9 cellular contexts compared by ENCODE assay signal in the genomic region with DNA sequence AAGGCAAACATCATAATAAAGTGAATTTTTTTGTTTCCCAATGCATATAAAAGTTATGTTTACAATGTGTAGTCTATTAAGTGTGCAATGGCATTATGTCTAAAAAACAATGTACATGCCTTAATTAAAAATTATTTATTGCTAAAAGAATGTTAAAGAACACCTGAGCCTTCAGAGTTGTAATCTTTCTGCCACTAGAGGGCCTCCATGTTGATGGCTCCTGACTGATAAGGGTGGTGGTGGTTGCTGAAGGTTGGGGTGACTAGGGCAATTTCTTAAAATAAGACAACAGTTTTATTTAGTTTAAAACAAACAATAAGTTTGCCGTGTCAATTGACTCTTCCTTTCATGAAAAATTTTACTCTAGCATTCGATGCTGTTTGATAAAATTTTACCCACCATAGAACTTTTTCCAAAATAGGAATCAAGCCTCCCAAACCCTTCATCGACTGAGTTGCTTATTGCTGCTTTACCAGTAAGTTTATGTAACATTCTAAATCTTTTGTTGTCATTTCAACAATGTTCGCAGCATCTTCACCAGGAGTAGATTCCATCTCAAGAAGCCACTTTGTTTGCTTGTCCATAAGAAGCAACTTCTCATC. TPM values are rescaled to one million over a fixed set of nuclear protein-coding genes. Genes with fewer than 3 reads are reported as not detected.
DNase-seq lines count a peak whose midpoint lies in the region; ATAC-seq, FAIRE-seq and TF ChIP-seq lines count a peak whose summit lies in the region.
"Had no signal": no experiment of that assay in that cellular context is flagged by ENCODE, and none has a peak within 500 bp of the region (broad histone marks: within the 10 kb centered on the region; RNA-seq: fewer than 3 reads in every experiment).

No MANE protein-coding gene starts in this region.

- no peak overlapping the region for H3K4me3 ChIP-seq in CD8-positive, alpha-beta memory T cell (ENCODE audit: low read length)
- no peak overlapping the region for H3K4me3 ChIP-seq in H7 (ENCODE audit: insufficient read depth, low read depth, low read length)
- no peak overlapping the region for H3K4me3 ChIP-seq in kidney (ENCODE audit: low read length in 2 of 2)
- no peak overlapping the region for H3K4me3 ChIP-seq in sigmoid colon
- H3K4me3 ChIP-seq: SJCRH30 had no signal

- POLR2A ChIA-PET in CD8-positive, alpha-beta memory T cell (lab: Charles Lee), result no interaction called here

- H3K27me3 Mint-ChIP-seq in CD8-positive, alpha-beta memory T cell, result no peaks in the 10 kb centered on the region

- peak overlapping the region in 2 of 8 donors; percentile 17 to 24 for H3K27ac Mint-ChIP-seq in CD8-positive, alpha-beta memory T cell

- no peak for FAIRE-seq in kidney (lab: Jason Lieb, UNC)

- H3K4me1 Mint-ChIP-seq in CD8-positive, alpha-beta memory T cell, result peaks cover 56 to 79% (median 74%) of the 10 kb centered on the region in 3 donors

- no peaks in the 10 kb centered on the region for H3K9me3 Mint-ChIP-seq in CD8-positive, alpha-beta memory T cell

- H3K27me3 ChIP-seq in CD8-positive, alpha-beta memory T cell (ENCODE audit: insufficient read depth, low read length, poor library complexity, severe bottlenecking), result no peaks in the 10 kb centered on the region
- H3K27me3 ChIP-seq in H7 (ENCODE audit: control insufficient read depth, insufficient read depth, low read length) (no peaks in the 10 kb centered on the region), sigmoid colon (no peaks in the 10 kb centered on the region)
- H3K27me3 ChIP-seq: SJCRH30 had no signal

- no peak for TF ChIP-seq EP300 in sigmoid colon (IDR thresholded peaks at IDR 0.05)

- no peak overlapping the region for H3K4me3 Mint-ChIP-seq in CD8-positive, alpha-beta memory T cell

- peak in 3 of 5 donors; percentile 5 to 38 (median 23) for DNase-seq in CD8-positive, alpha-beta memory T cell
- DNase-seq in H7 (peak; percentile 51), kidney (no peak), NCI-H187 treated with DMSO at 0.1 percent for 48 hours (lab: John Stamatoyannopoulos, UW) (no peak), SKM-1 (lab: John Stamatoyannopoulos, UW; ENCODE audit: unreplicated experiment) (no peak), sigmoid colon (no peak)
- peak; percentile 15 to 27 for DNase-seq in activated CD4-positive, alpha-beta T cell treated with anti-CD3 and anti-CD28 coated beads, Interleukin-2, amount 50 U/mL, for 48 hours

- ATAC-seq in GM18868 (IDR thresholded peaks at IDR 0.05; ENCODE audit: unreplicated experiment), result no peak

- WGBS in sigmoid colon, 2 donors, result 67 to 74% methylated on average over 4 of the region's 4 CpGs

- TF ChIP-seq POLR2A in sigmoid colon (IDR thresholded peaks at IDR 0.05), result no peak

- no peak overlapping the region for H3K9ac ChIP-seq in kidney (ENCODE audit: low read length in 2 of 2)

- TF ChIP-seq CTCF in kidney (IDR thresholded peaks at IDR 0.05; ENCODE audit: borderline replicate concordance, extremely low read depth, insufficient read depth) (peak; percentile 12), sigmoid colon (IDR thresholded peaks at IDR 0.05) (peak in 2 of 4 experiments; percentile 18 to 31)

- H3K36me3 ChIP-seq in CD8-positive, alpha-beta memory T cell (ENCODE audit: insufficient read depth, low read length), result no peaks in the 10 kb centered on the region
- H3K36me3 ChIP-seq in H7 (replicated peaks; ENCODE audit: control insufficient read depth, insufficient read depth, low read length) (no peaks in the 10 kb centered on the region), kidney (ENCODE audit: control insufficient read depth in 1 of 2, insufficient read depth in 2 of 2, low read length in 2 of 2) (no peaks in the 10 kb centered on the region), sigmoid colon (no peaks in the 10 kb centered on the region)

- H3K27ac ChIP-seq in CD8-positive, alpha-beta memory T cell (ENCODE audit: low read depth, low read length), result no peak overlapping the region
- H3K27ac ChIP-seq in kidney (ENCODE audit: low read depth in 2 of 2, low read length in 2 of 2) (no peak overlapping the region), sigmoid colon (no peak overlapping the region)
- H3K27ac ChIP-seq: SJCRH30 had no signal

- no peaks in the 10 kb centered on the region for H3K9me3 ChIP-seq in CD8-positive, alpha-beta memory T cell (ENCODE audit: low read length)
- H3K9me3 ChIP-seq in kidney (ENCODE audit: control insufficient read depth in 1 of 2, low read length in 2 of 2) (no peaks in the 10 kb centered on the region), sigmoid colon (no peaks in the 10 kb centered on the region)

- CTCF ChIA-PET in CD8-positive, alpha-beta memory T cell (lab: Charles Lee), result interaction anchor here (1.2 kb wide), 1 partner anchor 59 kb away, joined by 4 read pairs; no protein-coding TSS in a partner anchor

- peaks cover 16% of the 10 kb centered on the region for H3K4me1 ChIP-seq in CD8-positive, alpha-beta memory T cell (ENCODE audit: insufficient read depth, low read length)
- no peaks in the 10 kb centered on the region for H3K4me1 ChIP-seq in kidney (ENCODE audit: control insufficient read depth in 1 of 2, insufficient read depth in 1 of 2, low read depth in 1 of 2, low read length in 2 of 2)
- H3K4me1 ChIP-seq in sigmoid colon, result peaks cover 0 to 25% (median 15%) of the 10 kb centered on the region in 4 donors

- intact Hi-C loops in kidney (cut with DNase I), result no loop called here
- intact Hi-C loops in sigmoid colon (cut with DNase I), result no loop called here

- peaks cover 0 to 5% (median 0%) of the 10 kb centered on the region in 3 donors for H3K36me3 Mint-ChIP-seq in CD8-positive, alpha-beta memory T cell

RNA-seq across cellular contexts. Expression of a gene that starts 32.3 kb away (rescaled TPM):
- total RNA-seq in CD8-positive, alpha-beta memory T cell, result 10 to 100 TPM; 55.9 to 57.7 TPM
- polyA plus RNA-seq in CD8-positive, alpha-beta memory T cell, result 65.0 TPM
- total RNA-seq in H7 (2014; rRNA removed; shearing (Covaris generic)), result 18.0 and 22.8 TPM in 2 replicates
- 65.3 TPM for total RNA-seq in kidney
- 4.9 TPM for polyA plus RNA-seq in kidney (ENCODE audit: insufficient read depth, low read depth, low replicate concordance)
- total RNA-seq in sigmoid colon, result 10 to 100 TPM; 39.9 to 52.2 (median 47.7) TPM
- polyA plus RNA-seq in sigmoid colon, result 10 to 100 TPM in 1 of 3 donors, 1 to 10 TPM in 2; 9.0 to 10.4 (median 9.2) TPM

Comparison
In these comparisons a context has a peak if more than half of its experiments do, and no peak if none do; other contexts are left out.
1. DNase-seq: peak in CD8-positive, alpha-beta memory T cell (3 of 5), H7 (single experiment) and activated CD4-positive, alpha-beta T cell treated with anti-CD3 and anti-CD28 coated beads, Interleukin-2, amount 50 U/mL, for 48 hours (2 of 2); none in kidney (single experiment), NCI-H187 treated with DMSO at 0.1 percent for 48 hours (single experiment), SKM-1 (single experiment) and sigmoid colon (single experiment).